In genomic region chr14:23379331-23380196, GRCh38 we compare ENCODE assay signal across 8 cellular contexts. TPM values are rescaled to one million over a fixed set of nuclear protein-coding genes. Genes with fewer than 3 reads are reported as not detected.
DNase-seq lines count a peak whose midpoint lies in the region; ATAC-seq lines count a peak whose summit lies in the region.

No MANE protein-coding gene starts in this region.

- DNase-seq in NCI-H2081 (lab: John Stamatoyannopoulos, UW), result peak; percentile 41 to 55
- DNase-seq in NCI-H2081 treated with DMSO at 0.1 percent for 48 hours (lab: John Stamatoyannopoulos, UW), result no peak
- DNase-seq in NCI-H1694 treated with DMSO at 0.1 percent for 48 hours (lab: John Stamatoyannopoulos, UW), result peak; percentile 23
- DNase-seq in activated CD4-positive, alpha-beta T cell treated with anti-CD3 and anti-CD28 coated beads for 24 hours (ENCODE audit: low read depth in 2 of 2), result peak; percentile 49 to 55
- peak; percentile 38 for DNase-seq in cerebellum (ENCODE audit: low spot score)
- DNase-seq in medulla oblongata (ENCODE audit: extremely low spot score), result peak; percentile 66
- peak; percentile 22 to 39 for DNase-seq in stimulated activated CD8-positive, alpha-beta memory T cell treated with anti-CD3 and anti-CD28 coated beads, Interleukin-4, amount 100 ng/mL, for 1 hour (ENCODE audit: low read depth in 2 of 2, low spot score in 1 of 2)

- no peak for ATAC-seq in HG03095 (IDR thresholded peaks at IDR 0.05; ENCODE audit: unreplicated experiment)

RNA-seq across cellular contexts. Expression of gene CMTM5, which starts 2.7 kb away (rescaled TPM):
- 1.9 TPM for total RNA-seq in cerebellum

RNA-seq across cellular contexts. Expression of gene IL25, which starts 7.0 kb away (rescaled TPM):
- total RNA-seq in cerebellum, result not detected

RNA-seq across cellular contexts. Expression of gene EFS, which starts 14.6 kb away (rescaled TPM):
- total RNA-seq in cerebellum, result 19.8 TPM

RNA-seq across cellular contexts. Expression of gene SLC22A17, which starts 26.9 kb away (rescaled TPM):
- 115 TPM for total RNA-seq in cerebellum

RNA-seq across cellular contexts. Expression of gene MYH6, which starts 28.5 kb away (rescaled TPM):
- 0.09 TPM for total RNA-seq in cerebellum
